Comparison of ENCODE assay signal across 12 cellular contexts in the genomic region with DNA sequence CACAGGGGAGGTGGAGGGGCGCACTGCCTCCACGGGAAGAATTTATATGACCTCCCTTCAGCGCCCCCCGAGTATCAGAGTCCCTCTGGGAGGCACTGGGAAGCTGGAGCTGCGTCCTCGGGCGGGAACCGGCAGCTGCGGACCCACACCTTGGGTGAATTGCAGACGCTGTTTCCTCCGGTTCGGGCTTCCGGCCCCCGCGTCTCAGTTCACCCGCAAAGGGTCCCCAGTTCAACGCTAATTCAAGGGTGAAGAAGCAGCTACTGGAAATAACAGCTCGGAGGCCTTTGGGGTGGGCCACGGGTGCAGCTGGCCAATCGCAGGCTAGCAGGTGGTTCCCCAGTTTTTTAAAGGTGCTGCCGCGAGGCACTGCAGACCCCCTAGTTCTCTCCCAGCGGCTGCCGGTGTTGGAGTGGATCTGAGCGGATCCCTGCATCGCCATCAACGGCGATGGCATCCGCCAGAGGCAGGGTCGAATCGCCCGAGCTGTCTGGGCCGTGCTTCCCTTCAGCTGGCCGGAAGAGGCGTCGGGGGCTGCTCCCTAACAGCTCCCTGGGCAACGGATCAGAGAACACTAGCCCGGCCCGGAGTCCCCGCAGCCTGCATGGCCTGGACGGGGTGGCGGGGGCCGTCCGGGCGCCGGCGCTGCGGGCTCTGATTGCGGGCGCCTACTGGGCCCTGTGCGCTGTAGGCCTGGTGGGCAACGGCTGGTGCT. TPM values are rescaled to one million over a fixed set of nuclear protein-coding genes. Genes with fewer than 3 reads are reported as not detected.
DNase-seq lines count a peak whose midpoint lies in the region; ATAC-seq lines count a peak whose summit lies in the region.
"Had no signal": no experiment of that assay in that cellular context is flagged by ENCODE, and none has a peak within 500 bp of the region (broad histone marks: within the 10 kb centered on the region; RNA-seq: fewer than 3 reads in every experiment).

No MANE protein-coding gene starts in this region.

- H3K4ac ChIP-seq in mesenchymal stem cell (ENCODE audit: low read depth in 1 of 2, low read length in 2 of 2): no peak overlapping the region

- peaks cover 0 to 10% (median 0%) of the 10 kb centered on the region in 11 experiments; a peak in 5 of 22 replicates for H3K27me3 ChIP-seq in BLaER1 treated with 17β-estradiol and CSF1 and Interleukin-3, amounts not matched to agents 10 nM and 100 nM
- peaks cover 0 to 16% of the 10 kb centered on the region in 2 experiments for H3K27me3 ChIP-seq in mesenchymal stem cell (ENCODE audit: control insufficient read depth in 1 of 2, insufficient read depth in 1 of 2, low read length in 2 of 2)
- H3K27me3 ChIP-seq: cardiac muscle cell had no signal

- no peak overlapping the region for H3K4me3 ChIP-seq in BLaER1 treated with 17β-estradiol and CSF1 and Interleukin-3, amounts not matched to agents 10 nM and 100 nM
- no peak overlapping the region for H3K4me3 ChIP-seq in mesenchymal stem cell (ENCODE audit: insufficient read depth in 1 of 2, low read depth in 1 of 2, low read length in 2 of 2)
- H3K4me3 ChIP-seq: cardiac muscle cell had no signal

- H3K36me3 Mint-ChIP-seq in activated naive CD8-positive, alpha-beta T cell treated with anti-CD3 and anti-CD28 coated beads for 36 hours: no peaks in the 10 kb centered on the region

- peaks cover 3 to 23% (median 18%) of the 10 kb centered on the region in 10 experiments; a peak in 18 of 20 replicates for H3K4me1 ChIP-seq in BLaER1 treated with 17β-estradiol and CSF1 and Interleukin-3, amounts not matched to agents 10 nM and 100 nM
- H3K4me1 ChIP-seq in mesenchymal stem cell (ENCODE audit: control insufficient read depth, insufficient read depth, low read depth, low read length): peaks cover 3% of the 10 kb centered on the region

- H2BK5ac ChIP-seq in mesenchymal stem cell (ENCODE audit: low read depth, low read length, poor library complexity, severe bottlenecking): no peak overlapping the region

- DNase-seq in activated naive CD8-positive, alpha-beta T cell treated with anti-CD3 and anti-CD28 coated beads for 36 hours: peak; percentile 27
- DNase-seq in mesenchymal stem cell (no peak), NCI-H1105 (lab: John Stamatoyannopoulos, UW) (no peak), NCI-H2107 treated with DMSO at 0.1 percent for 48 hours (lab: John Stamatoyannopoulos, UW; ENCODE audit: unreplicated experiment) (no peak), inferior parietal cortex (ENCODE audit: extremely low spot score) (no peak)
- DNase-seq: Karpas-422, NCI-H2081, small intestine had no signal

- H3K9me3 ChIP-seq in BLaER1 treated with 17β-estradiol and CSF1 and Interleukin-3, amounts not matched to agents 10 nM and 100 nM (replicated peaks in 1 of 11): no peaks in the 10 kb centered on the region
- no peaks in the 10 kb centered on the region for H3K9me3 ChIP-seq in mesenchymal stem cell (ENCODE audit: control insufficient read depth, low read length)

- H3K4me2 ChIP-seq in BLaER1 treated with 17β-estradiol and CSF1 and Interleukin-3, amounts not matched to agents 10 nM and 100 nM: peak overlapping the region; percentile 15 to 68 (median 60); a peak in 21 of 22 replicates
- no peak overlapping the region for H3K4me2 ChIP-seq in mesenchymal stem cell (ENCODE audit: low read length, poor library complexity, severe bottlenecking)

- H3K23ac ChIP-seq in mesenchymal stem cell (ENCODE audit: low read length in 2 of 2): no peak overlapping the region

- H2BK12ac ChIP-seq in mesenchymal stem cell (ENCODE audit: low read length in 2 of 2): no peak overlapping the region

- H3K4me3 Mint-ChIP-seq in activated naive CD8-positive, alpha-beta T cell treated with anti-CD3 and anti-CD28 coated beads for 36 hours: peak overlapping the region; percentile 73

- H3K9ac ChIP-seq in BLaER1 treated with 17β-estradiol and CSF1 and Interleukin-3, amounts not matched to agents 10 nM and 100 nM: peak overlapping the region in 1 of 11 experiments; percentile 26; a peak in 2 of 22 replicates
- H3K9ac ChIP-seq in mesenchymal stem cell (ENCODE audit: low read length): no peak overlapping the region

- no peak overlapping the region for H2BK120ac ChIP-seq in mesenchymal stem cell (ENCODE audit: low read depth, low read length)

- no peak overlapping the region for H2AFZ ChIP-seq in mesenchymal stem cell (ENCODE audit: low read depth, low read length)

- H3K36me3 ChIP-seq in BLaER1 treated with 17β-estradiol and CSF1 and Interleukin-3, amounts not matched to agents 10 nM and 100 nM: no peaks in the 10 kb centered on the region
- no peaks in the 10 kb centered on the region for H3K36me3 ChIP-seq in mesenchymal stem cell (ENCODE audit: control insufficient read depth in 1 of 2, insufficient read depth in 2 of 2, low read depth in 1 of 2, low read length in 2 of 2)
- H3K36me3 ChIP-seq: cardiac muscle cell had no signal

- peak; percentile 54 for ATAC-seq in GM19438 (IDR thresholded peaks at IDR 0.05; ENCODE audit: low read depth, unreplicated experiment)
- no peak for ATAC-seq in GM19023 (IDR thresholded peaks at IDR 0.05; ENCODE audit: unreplicated experiment)

- H3K79me1 ChIP-seq in mesenchymal stem cell (replicated peaks; ENCODE audit: low read length, poor library complexity, severe bottlenecking): no peaks in the 10 kb centered on the region

- no peak overlapping the region for H3K27ac Mint-ChIP-seq in activated naive CD8-positive, alpha-beta T cell treated with anti-CD3 and anti-CD28 coated beads for 36 hours

- H4K91ac ChIP-seq in mesenchymal stem cell (ENCODE audit: low read length): no peak overlapping the region

- no peak overlapping the region for H3K14ac ChIP-seq in mesenchymal stem cell (ENCODE audit: low read length in 2 of 2)

- H4K20me1 ChIP-seq in BLaER1 treated with 17β-estradiol and CSF1 and Interleukin-3, amounts not matched to agents 10 nM and 100 nM: no peaks in the 10 kb centered on the region

- peaks cover 6% of the 10 kb centered on the region for H3K4me1 Mint-ChIP-seq in activated naive CD8-positive, alpha-beta T cell treated with anti-CD3 and anti-CD28 coated beads for 36 hours

- no peak overlapping the region for H2AK5ac ChIP-seq in mesenchymal stem cell (ENCODE audit: low read length, severe bottlenecking)

- WGBS in mesenchymal stem cell: 87% methylated on average over 52 of the region's 52 CpGs

- peaks cover 9% of the 10 kb centered on the region for H3K27me3 Mint-ChIP-seq in activated naive CD8-positive, alpha-beta T cell treated with anti-CD3 and anti-CD28 coated beads for 36 hours

- H3K27ac ChIP-seq in BLaER1 treated with 17β-estradiol and CSF1 and Interleukin-3, amounts not matched to agents 10 nM and 100 nM: no peak overlapping the region
- H3K27ac ChIP-seq in mesenchymal stem cell (ENCODE audit: low read length, poor library complexity, severe bottlenecking): no peak overlapping the region
- H3K27ac ChIP-seq: cardiac muscle cell had no signal

- H4K8ac ChIP-seq in mesenchymal stem cell (ENCODE audit: low read length): no peak overlapping the region

- H3K18ac ChIP-seq in mesenchymal stem cell (ENCODE audit: low read depth in 1 of 2, low read length in 2 of 2): no peak overlapping the region

- H3K9me3 Mint-ChIP-seq in activated naive CD8-positive, alpha-beta T cell treated with anti-CD3 and anti-CD28 coated beads for 36 hours: no peaks in the 10 kb centered on the region

- H2BK15ac ChIP-seq in mesenchymal stem cell (ENCODE audit: low read depth, poor library complexity, severe bottlenecking): peak overlapping the region; percentile 91

RNA-seq across cellular contexts. Expression of a gene that starts 19.4 kb away (rescaled TPM):
- under 1 TPM; 0.10 to 0.21 TPM for total RNA-seq in activated naive CD8-positive, alpha-beta T cell treated with anti-CD3 and anti-CD28 coated beads for 36 hours
- 14.1 TPM for polyA plus RNA-seq in mesenchymal stem cell (2013, experiment 1 of 2)
- 13.0 TPM for polyA plus RNA-seq in mesenchymal stem cell (2013, experiment 2 of 2)

RNA-seq across cellular contexts. Expression of a gene that starts 42.0 kb away (rescaled TPM):
- total RNA-seq in activated naive CD8-positive, alpha-beta T cell treated with anti-CD3 and anti-CD28 coated beads for 36 hours: 100 to 1,000 TPM; 275 to 293 TPM
- polyA plus RNA-seq in mesenchymal stem cell (2013, experiment 1 of 2): 560 TPM
- 524 TPM for polyA plus RNA-seq in mesenchymal stem cell (2013, experiment 2 of 2)
